In genomic region chr12:108693186-108693585, GRCh38 we compare ENCODE assay signal across 12 cellular contexts. TPM values are rescaled to one million over a fixed set of nuclear protein-coding genes. Genes with fewer than 3 reads are reported as not detected.
DNase-seq lines count a peak whose midpoint lies in the region; ATAC-seq, FAIRE-seq and TF ChIP-seq lines count a peak whose summit lies in the region.
"Had no signal": no experiment of that assay in that cellular context is flagged by ENCODE, and none has a peak within 500 bp of the region (broad histone marks: within the 10 kb centered on the region; RNA-seq: fewer than 3 reads in every experiment).

No MANE protein-coding gene starts in this region.

- peak overlapping the region; percentile 3 to 79 (median 63) for H3K27ac Mint-ChIP-seq in CD4-positive, alpha-beta memory T cell

- H3K27me3 ChIP-seq in CD4-positive, alpha-beta memory T cell (ENCODE audit: insufficient read depth, low read length) = no peaks in the 10 kb centered on the region
- H3K27me3 ChIP-seq in PC-3 (ENCODE audit: low read length) = no peaks in the 10 kb centered on the region
- no peaks in the 10 kb centered on the region for H3K27me3 ChIP-seq in sigmoid colon

- no peaks in the 10 kb centered on the region for H3K27me3 Mint-ChIP-seq in CD4-positive, alpha-beta memory T cell

- peaks cover 28% of the 10 kb centered on the region for H3F3A ChIP-seq in PC-3 (ENCODE audit: low read length, unreplicated experiment)

- intact Hi-C loops in CD4-positive, alpha-beta memory T cell (cut with micrococcal nuclease) = no loop called here
- intact Hi-C loops in PC-3 (cut with micrococcal nuclease) = no loop called here
- intact Hi-C loops in sigmoid colon (cut with DNase I) = no loop called here

- no peaks in the 10 kb centered on the region for H3K36me3 Mint-ChIP-seq in CD4-positive, alpha-beta memory T cell

- no peak for DNase-seq in CD4-positive, alpha-beta memory T cell
- DNase-seq in PC-3 = no peak
- no peak for DNase-seq in epithelial cell of prostate (ENCODE audit: low read depth, low spot score)
- no peak for DNase-seq in sigmoid colon
- DNase-seq in GM12892 (ENCODE audit: insufficient read length) = no peak
- no peak for DNase-seq in islet precursor cell
- DNase-seq in NCI-H510A treated with DMSO at 0.1 percent for 48 hours (lab: John Stamatoyannopoulos, UW) = no peak
- DNase-seq: activated naive CD4-positive, alpha-beta T cell treated with anti-CD3 and anti-CD28 coated beads for 36 hours; NCI-H774; stimulated activated CD4-positive, alpha-beta T cell treated with anti-CD3 and anti-CD28 coated beads, Interleukin-2, amount 100 ng/mL, for 24 hours; T-helper 9 cell had no signal

- H2AFZ ChIP-seq in PC-3 (ENCODE audit: low read length) = no peak overlapping the region

- FAIRE-seq in GM12892 (lab: Jason Lieb, UNC) = no peak

- no TSS peak for BruUV-seq in PC-3 (replicated peaks; lab: Mats Ljungman, UMichigan)

- no peak overlapping the region for H3K4me3 ChIP-seq in CD4-positive, alpha-beta memory T cell (ENCODE audit: low read length in 2 of 2)
- H3K4me3 ChIP-seq in PC-3 (ENCODE audit: low read length) (no peak overlapping the region), sigmoid colon (no peak overlapping the region)

- no peak for ATAC-seq in PC-3
- no peak for ATAC-seq in GM21619 (IDR thresholded peaks at IDR 0.05; ENCODE audit: unreplicated experiment)

- H3K79me2 ChIP-seq in PC-3 (ENCODE audit: low read length) = peaks cover 91% of the 10 kb centered on the region

- peaks cover 49% of the 10 kb centered on the region for H3K4me1 ChIP-seq in CD4-positive, alpha-beta memory T cell (ENCODE audit: insufficient read depth, low read length)
- H3K4me1 ChIP-seq in PC-3 (ENCODE audit: insufficient read depth, low read length) (peaks cover 85% of the 10 kb centered on the region), sigmoid colon (peaks cover 0 to 96% (median 93%) of the 10 kb centered on the region in 4 donors)

- no peak overlapping the region for H3K9ac ChIP-seq in PC-3 (ENCODE audit: low read length)

- no peaks in the 10 kb centered on the region for H3K9me3 Mint-ChIP-seq in CD4-positive, alpha-beta memory T cell
- H3K9me3 Mint-ChIP-seq: activated naive CD4-positive, alpha-beta T cell treated with anti-CD3 and anti-CD28 coated beads for 36 hours had no signal

- WGBS in sigmoid colon, 2 donors = 88 to 89% methylated on average over 6 of the region's 6 CpGs

- POLR2A ChIA-PET in CD4-positive, alpha-beta memory T cell (lab: Charles Lee; ENCODE audit: partially characterized antibody) = no interaction called here
- POLR2A ChIA-PET in PC-3 (lab: Charles Lee; ENCODE audit: unreplicated experiment) = interaction anchor here (0.7 kb wide), 1 partner anchor 12 kb away, joined by 4 read pairs; no protein-coding TSS in a partner anchor

- CTCF ChIA-PET in CD4-positive, alpha-beta memory T cell (lab: Charles Lee; ENCODE audit: partially characterized antibody) = interaction anchor here (1.0 to 5.8 kb wide), 4 partner anchors 29 to 258 kb away, joined by 3 to 35 read pairs (median 12); no protein-coding TSS in a partner anchor
- CTCF ChIA-PET in PC-3 (lab: Charles Lee) = no interaction called here

- TF ChIP-seq CTCF in PC-3 (conservative IDR thresholded peaks at IDR 0.05; ENCODE audit: low read depth, low read length) = no peak
- no peak for TF ChIP-seq CTCF in sigmoid colon (IDR thresholded peaks at IDR 0.05)

- H3K36me3 ChIP-seq in CD4-positive, alpha-beta memory T cell (ENCODE audit: insufficient read depth, low read length) = no peaks in the 10 kb centered on the region
- peaks cover 39% of the 10 kb centered on the region for H3K36me3 ChIP-seq in PC-3 (ENCODE audit: low read depth, low read length)
- H3K36me3 ChIP-seq in sigmoid colon = peaks cover 0 to 3% (median 0%) of the 10 kb centered on the region in 4 donors

- peak overlapping the region; percentile 2 to 72 (median 60) for H3K4me3 Mint-ChIP-seq in CD4-positive, alpha-beta memory T cell

- 0 out of 2 replicates have a peak, but pooled peaks cover 5% of the 10 kb centered on the region for H4K20me1 ChIP-seq in PC-3 (ENCODE audit: low read length)

- no peak overlapping the region for H3K27ac ChIP-seq in CD4-positive, alpha-beta memory T cell (ENCODE audit: low read depth, low read length)
- H3K27ac ChIP-seq in PC-3 (ENCODE audit: low read length) (peak overlapping the region; percentile 89; the same call in 1 of the 2 replicates), epithelial cell of prostate (peak overlapping the region; percentile 99), sigmoid colon (peak overlapping the region; percentile 95 to 100 (median 98))

- H3K9me3 ChIP-seq in CD4-positive, alpha-beta memory T cell (ENCODE audit: control insufficient read depth in 1 of 2, low read length in 2 of 2) = no peaks in the 10 kb centered on the region
- H3K9me3 ChIP-seq in PC-3 (ENCODE audit: low read length) = no peaks in the 10 kb centered on the region
- H3K9me3 ChIP-seq in sigmoid colon = no peaks in the 10 kb centered on the region

- TF ChIP-seq POLR2A in sigmoid colon (IDR thresholded peaks at IDR 0.05) (no peak), GM12892 (IDR thresholded peaks at IDR 0.05; ENCODE audit: low read depth, low read length) (no peak)

- peaks cover 35 to 60% (median 51%) of the 10 kb centered on the region in 4 donors for H3K4me1 Mint-ChIP-seq in CD4-positive, alpha-beta memory T cell

- no peaks in the 10 kb centered on the region for H3K9me2 ChIP-seq in PC-3 (replicated peaks; ENCODE audit: low read length)

- no peak overlapping the region for H3K4me2 ChIP-seq in PC-3 (ENCODE audit: low read length)

- TF ChIP-seq EP300 in sigmoid colon (IDR thresholded peaks at IDR 0.05) = no peak

RNA-seq across cellular contexts. Expression of gene CORO1C, which starts 38.1 kb away (rescaled TPM):
- 10 to 100 TPM; 10.3 to 11.9 TPM for total RNA-seq in CD4-positive, alpha-beta memory T cell
- 10 to 100 TPM in 1 of 2 donors, 1 to 10 TPM in 1; 8.0 to 12.6 TPM for polyA plus RNA-seq in CD4-positive, alpha-beta memory T cell
- total RNA-seq in PC-3 (2014; rRNA removed) (159 and 179 TPM in 2 replicates), sigmoid colon (100 to 1,000 TPM; 247 to 569 (median 360) TPM)
- polyA plus RNA-seq in sigmoid colon = 10 to 100 TPM; 38.4 to 50.2 (median 49.2) TPM
- 107 TPM for polyA plus RNA-seq in GM12892 (2012; ENCODE audit: missing spikeins)

RNA-seq across cellular contexts. Expression of gene SELPLG, which starts 59.5 kb away (rescaled TPM):
- total RNA-seq in CD4-positive, alpha-beta memory T cell = 100 to 1,000 TPM; 175 to 176 TPM
- polyA plus RNA-seq in CD4-positive, alpha-beta memory T cell = 100 to 1,000 TPM; 485 to 781 TPM
- total RNA-seq in PC-3 (2014; rRNA removed) (0.63 and 0.73 TPM in 2 replicates), sigmoid colon (1 to 10 TPM; 6.1 to 10.0 (median 7.6) TPM)
- 10 to 100 TPM in 1 of 3 donors, 1 to 10 TPM in 2; 1.8 to 26.1 (median 6.7) TPM for polyA plus RNA-seq in sigmoid colon
- 18.3 TPM for polyA plus RNA-seq in GM12892 (2012; ENCODE audit: missing spikeins)

Comparison
In these comparisons a context has a peak if more than half of its experiments do, and no peak if none do; other contexts are left out.
1. RNA of gene CORO1C, which starts 38.1 kb away (total RNA-seq): 247 to 569 TPM in sigmoid colon and 159 to 179 TPM in PC-3; 10.3 to 11.9 TPM in CD4-positive, alpha-beta memory T cell; every median in the first group is over 10 times any median in the second.
2. RNA of gene SELPLG, which starts 59.5 kb away (total RNA-seq): 175 to 176 TPM in CD4-positive, alpha-beta memory T cell; 6.1 to 10.0 TPM in sigmoid colon and 0.63 to 0.73 TPM in PC-3; every median in the first group is over 10 times any median in the second.